Comparison of ENCODE assay signal across 8 cellular contexts in the genomic region with DNA sequence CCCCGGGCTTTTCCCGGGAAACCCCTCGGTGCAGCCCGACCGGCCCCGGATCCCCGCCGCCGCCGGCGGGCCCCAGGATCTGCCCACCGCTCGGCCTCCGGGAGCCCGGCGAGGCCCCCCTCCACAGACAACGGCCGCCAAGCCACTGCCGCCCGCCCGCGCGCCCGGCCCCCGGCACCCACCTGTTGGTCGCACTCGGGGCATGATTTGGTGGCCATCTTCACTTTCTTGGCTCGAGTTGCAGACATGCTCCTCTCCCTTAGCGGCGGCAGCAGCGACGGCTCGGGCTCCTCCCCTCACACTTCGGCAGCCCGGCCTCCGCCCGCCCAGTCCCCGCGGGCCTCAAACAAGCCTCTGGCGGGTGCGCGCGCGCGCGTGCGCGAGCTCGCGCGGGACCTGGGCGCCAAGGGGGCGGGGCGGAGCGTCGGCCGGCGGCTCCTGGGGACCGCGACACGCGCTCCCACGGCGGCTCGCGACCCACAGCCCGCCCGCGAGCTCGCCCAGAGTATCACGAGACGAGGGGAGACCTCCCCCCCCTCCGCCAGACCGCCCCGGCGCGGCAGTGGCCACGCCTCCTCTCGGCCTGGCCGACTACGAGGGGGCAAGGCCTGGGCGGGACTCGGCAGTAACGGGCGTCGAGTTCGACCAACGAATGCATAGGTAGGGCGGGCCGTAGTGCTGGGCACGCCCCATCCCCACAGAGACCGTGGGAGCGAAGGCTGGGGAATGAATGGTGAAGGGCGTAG. TPM values are rescaled to one million over a fixed set of nuclear protein-coding genes. Genes with fewer than 3 reads are reported as not detected.
DNase-seq lines count a peak whose midpoint lies in the region; ATAC-seq, FAIRE-seq and TF ChIP-seq lines count a peak whose summit lies in the region.

A gene with protein sequence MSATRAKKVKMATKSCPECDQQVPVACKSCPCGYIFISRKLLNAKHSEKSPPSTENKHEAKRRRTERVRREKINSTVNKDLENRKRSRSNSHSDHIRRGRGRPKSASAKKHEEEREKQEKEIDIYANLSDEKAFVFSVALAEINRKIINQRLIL (minus strand): TSS at position 279 of the 746 bp plus-strand sequence. CDS start 31 bp downstream, at position 248.

- CTCF ChIA-PET in endothelial cell of umbilical vein (lab: Charles Lee): interaction anchor here (1.2 to 2.3 kb wide), 4 partner anchors 23 to 157 kb away, joined by 4 to 6 read pairs (median 4); no protein-coding TSS in a partner anchor

- ATAC-seq in GM21447 (IDR thresholded peaks at IDR 0.05; ENCODE audit: unreplicated experiment): peak; percentile 94

- no peaks in the 10 kb centered on the region for H3K9me1 ChIP-seq in endothelial cell of umbilical vein (replicated peaks; ENCODE audit: control insufficient read depth, extremely low read depth, insufficient read depth, low read length)

- WGBS in HUES64: under 1% methylated on average over 94 of the region's 94 CpGs

- H3K9me3 ChIP-seq in HUES64 (ENCODE audit: insufficient read depth, low read depth, low read length) (no peaks in the 10 kb centered on the region), OCI-LY1 (ENCODE audit: low read length) (no peaks in the 10 kb centered on the region), endothelial cell of umbilical vein (replicated peaks; ENCODE audit: control insufficient read depth, insufficient read depth, low read length) (no peaks in the 10 kb centered on the region), mononuclear cell (ENCODE audit: low read depth, low read length) (no peaks in the 10 kb centered on the region)

- H4K20me1 ChIP-seq in OCI-LY1 (ENCODE audit: insufficient read depth, low read length): no peaks in the 10 kb centered on the region; the same call in 1 of the 2 replicates
- H4K20me1 ChIP-seq in endothelial cell of umbilical vein (replicated peaks; ENCODE audit: control insufficient read depth, extremely low read depth, insufficient read depth, low read length): no peaks in the 10 kb centered on the region

- H3K27me3 ChIP-seq in HUES64 (ENCODE audit: insufficient read depth, low read length) (no peaks in the 10 kb centered on the region), OCI-LY1 (ENCODE audit: insufficient read depth, low read length) (no peaks in the 10 kb centered on the region), endothelial cell of umbilical vein (ENCODE audit: control insufficient read depth in 2 of 2, insufficient read depth in 2 of 2, low read length in 2 of 2) (peaks cover 8 to 13% of the 10 kb centered on the region in 2 experiments), mononuclear cell (ENCODE audit: insufficient read depth, low read length) (no peaks in the 10 kb centered on the region)

- POLR2A ChIA-PET in endothelial cell of umbilical vein (lab: Charles Lee): interaction anchor here (0.8 to 1.1 kb wide), 2 partner anchors 11 to 41 kb away, joined by 4 to 5 read pairs; no protein-coding TSS in a partner anchor

- H2AFZ ChIP-seq in OCI-LY1 (ENCODE audit: low read length) (no peak within 1 kb of the TSS), endothelial cell of umbilical vein (ENCODE audit: low read depth, low read length) (peak within 1 kb of the TSS; percentile 92)

- BruUV-seq in endothelial cell of umbilical vein (replicated peaks; lab: Mats Ljungman, UMichigan): no TSS peak

- H3K79me2 ChIP-seq in OCI-LY1 (ENCODE audit: insufficient read depth, low read length) (peaks cover 47% of the 10 kb centered on the region), endothelial cell of umbilical vein (ENCODE audit: control insufficient read depth, insufficient read depth, low read length) (peaks cover 28% of the 10 kb centered on the region)

- H3K27ac ChIP-seq in HUES64 (ENCODE audit: low read depth, low read length) (peak within 1 kb of the TSS; percentile 85), OCI-LY1 (ENCODE audit: low read depth, low read length, poor library complexity, severe bottlenecking) (peak within 1 kb of the TSS; percentile 85), endothelial cell of umbilical vein (ENCODE audit: insufficient read depth, low read depth, low read length) (peak within 1 kb of the TSS; percentile 50)

- peak within 1 kb of the TSS; percentile 94 for H3K9ac ChIP-seq in HUES64 (ENCODE audit: low read depth, low read length)
- peak within 1 kb of the TSS; percentile 99 for H3K9ac ChIP-seq in OCI-LY1 (ENCODE audit: low read length)
- H3K9ac ChIP-seq in endothelial cell of umbilical vein (replicated peaks; ENCODE audit: extremely low read depth, insufficient read depth, low read length): peak within 1 kb of the TSS; percentile 90

- peak within 1 kb of the TSS; percentile 86 for H3K4me2 ChIP-seq in OCI-LY1 (ENCODE audit: low read length)
- peak within 1 kb of the TSS; percentile 88 for H3K4me2 ChIP-seq in endothelial cell of umbilical vein (ENCODE audit: insufficient read depth, low read length)

- H3K4me3 ChIP-seq in HUES64 (ENCODE audit: low read length) (peak within 1 kb of the TSS; percentile 100), OCI-LY1 (ENCODE audit: low read depth, low read length, poor library complexity, severe bottlenecking) (peak within 1 kb of the TSS; percentile 98), endothelial cell of umbilical vein (replicated peaks in 1 of 3; ENCODE audit: insufficient read depth in 1 of 3, low read depth in 1 of 3, low read length in 3 of 3) (peak within 1 kb of the TSS; percentile 74 to 91 (median 82)), mononuclear cell (ENCODE audit: low read length) (peak within 1 kb of the TSS; percentile 85)

- H3K36me3 ChIP-seq in HUES64 (ENCODE audit: insufficient read depth, low read length) (no peaks in the 10 kb centered on the region), OCI-LY1 (ENCODE audit: insufficient read depth, low read length) (peaks cover 18% of the 10 kb centered on the region; the same call in 1 of the 2 replicates), endothelial cell of umbilical vein (ENCODE audit: control insufficient read depth in 2 of 2, extremely low read depth in 1 of 2, insufficient read depth in 2 of 2, low read length in 2 of 2) (no peaks in the 10 kb centered on the region)

- intact Hi-C loops in endothelial cell of umbilical vein (cut with micrococcal nuclease): loop anchor here (1.0 to 5.0 kb wide), 3 partner anchors 41 to 311 kb away; partner anchors contain the start of genes NETO2, ORC6 and VPS35

- H3K9me2 ChIP-seq in OCI-LY1 (ENCODE audit: low read depth, low read length): no peaks in the 10 kb centered on the region

- peak; percentile 43 for TF ChIP-seq POLR2A in endothelial cell of umbilical vein (IDR thresholded peaks at IDR 0.05; ENCODE audit: low read depth, low read length)

- peak; percentile 94 for DNase-seq in D341Med (ENCODE audit: low spot score)
- peak; percentile 90 for DNase-seq in activated CD8-positive, alpha-beta memory T cell treated with anti-CD3 and anti-CD28 coated beads, Interleukin-2, amount 50 U/mL, for 4 hours
- DNase-seq in endothelial cell of umbilical vein (ENCODE audit: low read depth, low spot score): peak; percentile 93
- DNase-seq in stimulated activated CD8-positive, alpha-beta memory T cell treated with anti-CD3 and anti-CD28 coated beads, Interleukin-4, amount 100 ng/mL, for 1 hour (ENCODE audit: low read depth in 2 of 2, low spot score in 1 of 2): peak; percentile 65 to 82

- TF ChIP-seq CTCF in OCI-LY1 (IDR thresholded peaks at IDR 0.05; ENCODE audit: low read length) (no peak), endothelial cell of umbilical vein (IDR thresholded peaks at IDR 0.05; ENCODE audit: extremely low read depth in 1 of 2, insufficient read depth in 1 of 2, low read depth in 1 of 2, low read length in 2 of 2) (no peak)

- H3K4me1 ChIP-seq in HUES64 (ENCODE audit: insufficient read depth, low read length) (peaks cover 23% of the 10 kb centered on the region), OCI-LY1 (ENCODE audit: insufficient read depth, low read length, severe bottlenecking) (peaks cover 73% of the 10 kb centered on the region), endothelial cell of umbilical vein (ENCODE audit: control insufficient read depth, extremely low read depth, insufficient read depth, low read length) (peaks cover 24% of the 10 kb centered on the region), mononuclear cell (ENCODE audit: insufficient read depth, low read length) (peaks cover 19% of the 10 kb centered on the region)

- dilution Hi-C loops in endothelial cell of umbilical vein (cut with MboI; ENCODE audit: extremely low pct_ligation_motif_present, low sequenced_read_pairs): no loop called here

- FAIRE-seq in endothelial cell of umbilical vein (lab: Jason Lieb, UNC): peak; percentile 74

- H3F3A ChIP-seq in OCI-LY1 (ENCODE audit: insufficient read depth, low read length): no peaks in the 10 kb centered on the region

TF ChIP-seq in endothelial cell of umbilical vein, 7 proteins besides CTCF, POLR2A, EP300 and RAD21:
- TF ChIP-seq GATA2 (IDR thresholded peaks at IDR 0.05; ENCODE audit: insufficient read depth, insufficient read length, low read depth, low read length) (no peak), MYC (IDR thresholded peaks at IDR 0.05; ENCODE audit: low read depth, low read length) (no peak), FOS (IDR thresholded peaks at IDR 0.05; ENCODE audit: borderline replicate concordance, insufficient read depth, low read length) (no peak), POLR2AphosphoS5 (IDR thresholded peaks at IDR 0.05; ENCODE audit: insufficient read depth, low read depth, low read length) (peak; percentile 12), EZH2 (IDR thresholded peaks at IDR 0.05; ENCODE audit: borderline replicate concordance, low read depth, low read length, severe bottlenecking) (no peak), JUN (IDR thresholded peaks at IDR 0.05; ENCODE audit: borderline replicate concordance, insufficient read depth, insufficient read length, low read depth) (no peak)
- TF ChIP-seq, protein P1, sequence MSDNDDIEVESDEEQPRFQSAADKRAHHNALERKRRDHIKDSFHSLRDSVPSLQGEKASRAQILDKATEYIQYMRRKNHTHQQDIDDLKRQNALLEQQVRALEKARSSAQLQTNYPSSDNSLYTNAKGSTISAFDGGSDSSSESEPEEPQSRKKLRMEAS (IDR thresholded peaks at IDR 0.05; ENCODE audit: insufficient read depth, insufficient read length): peak; percentile 14

RNA-seq across cellular contexts. Expression of the gene that starts here (rescaled TPM):
- 14.6 TPM for polyA plus RNA-seq in HUES64 (2013, experiment 1 of 2)
- 18.6 TPM for polyA plus RNA-seq in HUES64 (2013, experiment 2 of 2)
- total RNA-seq in endothelial cell of umbilical vein (8.5 and 11.1 TPM in 2 replicates), mononuclear cell (30.4 TPM)
- 1.6 and 2.4 TPM in 2 replicates for polyA plus RNA-seq in endothelial cell of umbilical vein
- polyA plus RNA-seq in endothelial cell of umbilical vein (2011; cell fraction: cytosol; rRNA removed): 3.5 and 3.8 TPM in 2 replicates
- polyA plus RNA-seq in endothelial cell of umbilical vein (2011; cell fraction: nucleus; rRNA removed): 1.7 and 2.8 TPM in 2 replicates
- polyA plus RNA-seq in endothelial cell of umbilical vein (2012): 8.7 and 10.6 TPM in 2 replicates
- polyA minus RNA-seq in endothelial cell of umbilical vein: 3.9 and 4.1 TPM in 2 replicates
- 4.5 TPM for polyA minus RNA-seq in endothelial cell of umbilical vein (2011; cell fraction: cytosol; rRNA and poly(A)+ RNA removed)
- polyA minus RNA-seq in endothelial cell of umbilical vein (2011; cell fraction: nucleus; rRNA and poly(A)+ RNA removed): 3.2 and 3.3 TPM in 2 replicates

Comparison
In these comparisons a context has a peak if more than half of its experiments do, and no peak if none do; other contexts are left out.
1. Peak in every context shown above with its lines: DNase-seq, ATAC-seq, H3K4me3 ChIP-seq and H3K27ac ChIP-seq.